ENCODE assay signal across 1 cellular context in the genomic region with DNA sequence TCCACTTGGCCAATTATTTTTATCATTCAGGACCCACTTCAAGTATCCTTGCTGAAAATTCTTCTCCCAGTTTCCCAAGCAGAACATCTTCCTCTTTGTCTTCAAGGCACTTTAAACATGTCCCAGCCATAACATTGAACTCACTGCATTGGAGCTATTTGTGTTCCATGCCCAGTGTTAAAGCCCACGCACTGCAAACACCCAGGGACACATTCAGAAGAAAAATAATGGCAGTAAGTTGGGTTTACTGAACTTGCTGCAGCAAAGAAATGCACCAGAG.
TF ChIP-seq lines count a peak whose summit lies in the region.

No MANE protein-coding gene starts in this region.

TF ChIP-seq in A549, 52 proteins besides CTCF, POLR2A, EP300 and RAD21:
- TF ChIP-seq TFCP2L1 (CRISPR knock-in tag; IDR thresholded peaks at IDR 0.05) (no peak), ZC3H11A (IDR thresholded peaks at IDR 0.05) (no peak), NPAS2 (CRISPR knock-in tag; IDR thresholded peaks at IDR 0.05; ENCODE audit: borderline replicate concordance) (no peak), HOXB13 (CRISPR knock-in tag; IDR thresholded peaks at IDR 0.05; ENCODE audit: low read depth) (no peak), ELK1 (IDR thresholded peaks at IDR 0.05; ENCODE audit: low read depth, low read length) (no peak)
- TF ChIP-seq, protein P1, sequence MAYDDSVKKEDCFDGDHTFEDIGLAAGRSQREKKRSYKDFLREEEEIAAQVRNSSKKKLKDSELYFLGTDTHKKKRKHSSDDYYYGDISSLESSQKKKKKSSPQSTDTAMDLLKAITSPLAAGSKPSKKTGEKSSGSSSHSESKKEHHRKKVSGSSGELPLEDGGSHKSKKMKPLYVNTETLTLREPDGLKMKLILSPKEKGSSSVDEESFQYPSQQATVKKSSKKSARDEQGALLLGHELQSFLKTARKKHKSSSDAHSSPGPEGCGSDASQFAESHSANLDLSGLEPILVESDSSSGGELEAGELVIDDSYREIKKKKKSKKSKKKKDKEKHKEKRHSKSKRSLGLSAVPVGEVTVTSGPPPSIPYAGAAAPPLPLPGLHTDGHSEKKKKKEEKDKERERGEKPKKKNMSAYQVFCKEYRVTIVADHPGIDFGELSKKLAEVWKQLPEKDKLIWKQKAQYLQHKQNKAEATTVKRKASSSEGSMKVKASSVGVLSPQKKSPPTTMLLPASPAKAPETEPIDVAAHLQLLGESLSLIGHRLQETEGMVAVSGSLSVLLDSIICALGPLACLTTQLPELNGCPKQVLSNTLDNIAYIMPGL (CRISPR knock-in tag; IDR thresholded peaks at IDR 0.05; ENCODE audit: borderline replicate concordance), result no peak
